Comparison of ENCODE assay signal across 34 cellular contexts in the genomic region with DNA sequence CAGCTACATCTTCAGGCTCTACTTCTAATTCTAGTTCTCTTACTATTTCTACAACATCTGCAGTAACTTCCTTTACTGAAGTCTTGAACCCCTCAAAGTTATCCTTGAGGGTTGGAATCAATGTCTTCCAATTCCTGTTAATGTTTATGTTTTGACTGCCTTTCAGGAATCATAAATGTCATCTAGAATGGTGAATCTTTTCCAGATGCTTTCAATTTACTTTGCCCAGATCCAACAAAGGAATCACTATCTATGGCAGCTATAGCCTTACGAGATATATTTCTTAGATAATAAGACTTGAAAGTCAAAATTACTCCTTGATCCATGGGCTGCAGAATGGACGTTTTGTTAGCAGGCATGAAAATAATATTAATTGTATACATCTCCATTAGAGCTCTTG.
"Had no signal": no experiment of that assay in that cellular context is flagged by ENCODE, and none has a peak within 500 bp of the region (broad histone marks: within the 10 kb centered on the region; RNA-seq: fewer than 3 reads in every experiment).

No MANE protein-coding gene starts in this region.

- FAIRE-seq: colon had no signal

- H3K27me3 Mint-ChIP-seq: activated B cell treated with CpG ODN at 0.5 μM for 24 hours; activated CD8-positive, alpha-beta T cell treated with anti-CD3 and anti-CD28 coated beads for 36 hours; activated naive CD8-positive, alpha-beta T cell treated with anti-CD3 and anti-CD28 coated beads for 36 hours; activated naive CD8-positive, alpha-beta T cell treated with anti-CD3 and anti-CD28 coated beads, Interleukin-2, amount 50 U/mL, for 24 hours; effector memory CD8-positive, alpha-beta T cell had no signal

- H3K9me3 ChIP-seq: adrenal gland, body of pancreas, esophagus muscularis mucosa, gastroesophageal sphincter, heart right ventricle had no signal

- H3K27ac ChIP-seq: adrenal gland, body of pancreas, esophagus muscularis mucosa, gastroesophageal sphincter, heart right ventricle, WERI-Rb-1 had no signal

- H3K36me3 ChIP-seq: adrenal gland, esophagus muscularis mucosa, gastroesophageal sphincter, heart right ventricle, WERI-Rb-1 had no signal

- H3K4me3 ChIP-seq: adrenal gland, body of pancreas, esophagus muscularis mucosa, gastroesophageal sphincter, heart right ventricle had no signal

- H3K4me1 Mint-ChIP-seq: activated B cell treated with CpG ODN at 0.5 μM for 24 hours; activated naive CD4-positive, alpha-beta T cell treated with anti-CD3 and anti-CD28 coated beads, Interleukin-2, amount 50 U/mL, for 24 hours; activated naive CD8-positive, alpha-beta T cell treated with anti-CD3 and anti-CD28 coated beads for 36 hours; activated naive CD8-positive, alpha-beta T cell treated with anti-CD3 and anti-CD28 coated beads, Interleukin-2, amount 50 U/mL, for 24 hours; activated T-helper 17 cell treated with anti-CD3 and anti-CD28 coated beads, Interleukin-2, amount 50 U/mL, for 72 hours had no signal

- ATAC-seq: activated CD4-positive, CD25-positive, alpha-beta regulatory T cell treated with anti-CD3 and anti-CD28 coated beads, Interleukin-2, amount 50 U/mL, for 24 hours; activated CD8-positive, alpha-beta T cell treated with anti-CD3 and anti-CD28 coated beads for 36 hours; activated naive CD8-positive, alpha-beta T cell treated with anti-CD3 and anti-CD28 coated beads, Interleukin-2, amount 50 U/mL, for 24 hours; activated T-cell treated with anti-CD3 and anti-CD28 coated beads, Interleukin-2, amount 50 U/mL, for 4 hours; activated T-helper 17 cell treated with anti-CD3 and anti-CD28 coated beads, Interleukin-2, amount 50 U/mL, for 72 hours; body of pancreas; effector memory CD8-positive, alpha-beta T cell; gastroesophageal sphincter; heart right ventricle had no signal

- DNase-seq: activated B cell treated with CpG ODN at 0.5 μM for 24 hours; activated CD4-positive, alpha-beta T cell treated with anti-CD3 and anti-CD28 coated beads for 48 hours; activated CD4-positive, alpha-beta T cell treated with anti-CD3 and anti-CD28 coated beads, Interleukin-2, amount 50 U/mL, for 1 hour; activated CD4-positive, alpha-beta T cell treated with anti-CD3 and anti-CD28 coated beads, Interleukin-2, amount 50 U/mL, for 48 hours; activated CD8-positive, alpha-beta memory T cell treated with anti-CD3 and anti-CD28 coated beads for 24 hours; activated CD8-positive, alpha-beta T cell treated with anti-CD3 and anti-CD28 coated beads for 36 hours; activated effector memory CD4-positive, alpha-beta T cell treated with Interleukin-2 at 50 U/mL for 16 hours; activated gamma-delta T cell treated with Interleukin-2 at 50 U/mL for 16 hours; activated naive CD4-positive, alpha-beta T cell treated with anti-CD3 and anti-CD28 coated beads for 36 hours; activated naive CD8-positive, alpha-beta T cell treated with anti-CD3 and anti-CD28 coated beads for 36 hours; activated naive CD8-positive, alpha-beta T cell treated with anti-CD3 and anti-CD28 coated beads, Interleukin-2, amount 50 U/mL, for 24 hours; activated T-cell treated with anti-CD3 and anti-CD28 coated beads, Interleukin-2, amount 50 U/mL, for 4 hours; adrenal gland; amygdala; aorta; body of pancreas; caudate nucleus; cortex of kidney; dermis blood vessel endothelial cell; effector CD4-positive, alpha-beta T cell; effector memory CD8-positive, alpha-beta T cell; erythroblast; foreskin melanocyte; heart right ventricle; T1000; WERI-Rb-1 had no signal

- H3K9me3 Mint-ChIP-seq: activated B cell treated with CpG ODN at 0.5 μM for 24 hours; activated CD8-positive, alpha-beta T cell treated with anti-CD3 and anti-CD28 coated beads for 36 hours; activated naive CD4-positive, alpha-beta T cell treated with anti-CD3 and anti-CD28 coated beads for 36 hours; activated naive CD4-positive, alpha-beta T cell treated with anti-CD3 and anti-CD28 coated beads, Interleukin-2, amount 50 U/mL, for 24 hours; activated naive CD8-positive, alpha-beta T cell treated with anti-CD3 and anti-CD28 coated beads for 36 hours; activated naive CD8-positive, alpha-beta T cell treated with anti-CD3 and anti-CD28 coated beads, Interleukin-2, amount 50 U/mL, for 24 hours; activated T-cell treated with anti-CD3 and anti-CD28 coated beads, Interleukin-2, amount 50 U/mL, for 4 hours; activated T-helper 17 cell treated with anti-CD3 and anti-CD28 coated beads, Interleukin-2, amount 50 U/mL, for 72 hours; effector memory CD8-positive, alpha-beta T cell; T-helper 1 cell treated with Interleukin-12 subunit alpha and Interleukin-12 subunit beta and Interleukin-4 antibody, amounts not matched to agents 30 μg/mL and 1 μg/mL, for 36 hours; T-helper 2 cell treated with Interferon-gamma antibody and Interleukin-4, amounts not matched to agents 5 μg/mL and 100 μg/mL, for 36 hours had no signal

- H3K27me3 ChIP-seq: adrenal gland, body of pancreas, esophagus muscularis mucosa, gastroesophageal sphincter, heart right ventricle had no signal

- H3K36me3 Mint-ChIP-seq: activated naive CD4-positive, alpha-beta T cell treated with anti-CD3 and anti-CD28 coated beads, Interleukin-2, amount 50 U/mL, for 24 hours; activated naive CD8-positive, alpha-beta T cell treated with anti-CD3 and anti-CD28 coated beads for 36 hours had no signal

- H3K4me3 Mint-ChIP-seq: activated B cell treated with CpG ODN at 0.5 μM for 24 hours; activated CD8-positive, alpha-beta T cell treated with anti-CD3 and anti-CD28 coated beads for 36 hours; activated naive CD4-positive, alpha-beta T cell treated with anti-CD3 and anti-CD28 coated beads for 36 hours; activated naive CD4-positive, alpha-beta T cell treated with anti-CD3 and anti-CD28 coated beads, Interleukin-2, amount 50 U/mL, for 24 hours; activated naive CD8-positive, alpha-beta T cell treated with anti-CD3 and anti-CD28 coated beads for 36 hours; activated naive CD8-positive, alpha-beta T cell treated with anti-CD3 and anti-CD28 coated beads, Interleukin-2, amount 50 U/mL, for 24 hours; activated T-cell treated with anti-CD3 and anti-CD28 coated beads, Interleukin-2, amount 50 U/mL, for 4 hours; activated T-helper 17 cell treated with anti-CD3 and anti-CD28 coated beads, Interleukin-2, amount 50 U/mL, for 72 hours; effector memory CD8-positive, alpha-beta T cell; T-helper 1 cell treated with Interleukin-12 subunit alpha and Interleukin-12 subunit beta and Interleukin-4 antibody, amounts not matched to agents 30 μg/mL and 1 μg/mL, for 36 hours; T-helper 2 cell treated with Interferon-gamma antibody and Interleukin-4, amounts not matched to agents 5 μg/mL and 100 μg/mL, for 36 hours had no signal

- H3K27ac Mint-ChIP-seq: activated B cell treated with CpG ODN at 0.5 μM for 24 hours; activated CD8-positive, alpha-beta T cell treated with anti-CD3 and anti-CD28 coated beads for 36 hours; activated naive CD4-positive, alpha-beta T cell treated with anti-CD3 and anti-CD28 coated beads for 36 hours; activated naive CD4-positive, alpha-beta T cell treated with anti-CD3 and anti-CD28 coated beads, Interleukin-2, amount 50 U/mL, for 24 hours; activated naive CD8-positive, alpha-beta T cell treated with anti-CD3 and anti-CD28 coated beads for 36 hours; activated naive CD8-positive, alpha-beta T cell treated with anti-CD3 and anti-CD28 coated beads, Interleukin-2, amount 50 U/mL, for 24 hours; activated T-helper 17 cell treated with anti-CD3 and anti-CD28 coated beads, Interleukin-2, amount 50 U/mL, for 72 hours; effector memory CD8-positive, alpha-beta T cell; T-helper 1 cell treated with Interleukin-12 subunit alpha and Interleukin-12 subunit beta and Interleukin-4 antibody, amounts not matched to agents 30 μg/mL and 1 μg/mL, for 36 hours; T-helper 2 cell treated with Interferon-gamma antibody and Interleukin-4, amounts not matched to agents 5 μg/mL and 100 μg/mL, for 36 hours had no signal

- H3K4me1 ChIP-seq: adrenal gland, body of pancreas, esophagus muscularis mucosa, gastroesophageal sphincter had no signal
